Comparison of ENCODE assay signal across 17 cellular contexts in genomic region chr10:51838506-51838905, GRCh38.
"Had no signal": no experiment of that assay in that cellular context is flagged by ENCODE, and none has a peak within 500 bp of the region (broad histone marks: within the 10 kb centered on the region; RNA-seq: fewer than 3 reads in every experiment).

No MANE protein-coding gene starts in this region.

- H3K4me1 ChIP-seq: testis had no signal

- H3K9me3 Mint-ChIP-seq: activated naive CD4-positive, alpha-beta T cell treated with anti-CD3 and anti-CD28 coated beads, Interleukin-2, amount 10 ng/mL, durations not matched to agents 7 days and 5 days had no signal

- H3K4me3 Mint-ChIP-seq: activated CD4-positive, alpha-beta memory T cell treated with anti-CD3 and anti-CD28 coated beads for 36 hours; activated CD8-positive, alpha-beta memory T cell treated with anti-CD3 and anti-CD28 coated beads, Interleukin-2, amount 10 ng/mL, durations not matched to agents 7 days and 5 days; activated naive CD4-positive, alpha-beta T cell treated with anti-CD3 and anti-CD28 coated beads, Interleukin-2, amount 10 ng/mL, durations not matched to agents 7 days and 5 days; nephron progenitor cell; stimulated activated naive B cell treated with anti-CD40 and anti-IgM and Interleukin-4, amounts not matched to agents 10 μg/mL and 1 μg/mL and 100 μg/mL, for 72 hours; T-helper 1 cell treated with Interleukin-12 subunit alpha and Interleukin-12 subunit beta and Interleukin-4 antibody, amounts not matched to agents 30 μg/mL and 1 μg/mL, for 36 hours had no signal

- H3K27me3 ChIP-seq: foreskin keratinocyte, testis, vagina had no signal

- H3K4me3 ChIP-seq: testis, vagina had no signal

- H3K36me3 Mint-ChIP-seq: activated CD4-positive, alpha-beta memory T cell treated with anti-CD3 and anti-CD28 coated beads for 36 hours; activated naive CD4-positive, alpha-beta T cell treated with anti-CD3 and anti-CD28 coated beads, Interleukin-2, amount 10 ng/mL, durations not matched to agents 7 days and 5 days; stimulated activated naive B cell treated with anti-CD40 and anti-IgM and Interleukin-4, amounts not matched to agents 10 μg/mL and 1 μg/mL and 100 μg/mL, for 72 hours had no signal

- H3K36me3 ChIP-seq: vagina had no signal

- ATAC-seq: activated CD8-positive, alpha-beta memory T cell treated with anti-CD3 and anti-CD28 coated beads, Interleukin-2, amount 10 ng/mL, durations not matched to agents 7 days and 5 days; foreskin keratinocyte; left ventricle myocardium superior; stimulated activated naive B cell treated with anti-CD40 and anti-IgM and Interleukin-4, amounts not matched to agents 10 μg/mL and 1 μg/mL and 100 μg/mL, for 72 hours had no signal

- H3K27ac ChIP-seq: foreskin keratinocyte, testis, vagina had no signal

- H3K4me1 Mint-ChIP-seq: activated naive CD4-positive, alpha-beta T cell treated with anti-CD3 and anti-CD28 coated beads, Interleukin-2, amount 10 ng/mL, durations not matched to agents 7 days and 5 days; stimulated activated naive B cell treated with anti-CD40 and anti-IgM and Interleukin-4, amounts not matched to agents 10 μg/mL and 1 μg/mL and 100 μg/mL, for 72 hours had no signal

- H3K9me3 ChIP-seq: testis, vagina had no signal

- DNase-seq: activated CD4-positive, alpha-beta memory T cell treated with anti-CD3 and anti-CD28 coated beads for 36 hours; activated CD4-positive, alpha-beta T cell treated with anti-CD3 and anti-CD28 coated beads for 48 hours; activated CD8-positive, alpha-beta memory T cell treated with anti-CD3 and anti-CD28 coated beads, Interleukin-2, amount 10 ng/mL, durations not matched to agents 7 days and 5 days; activated effector memory CD4-positive, alpha-beta T cell treated with anti-CD3 and anti-CD28 coated beads, Interleukin-2, amount 50 U/mL, for 16 hours; activated naive CD4-positive, alpha-beta T cell treated with anti-CD3 and anti-CD28 coated beads, Interleukin-2, amount 10 ng/mL, durations not matched to agents 7 days and 5 days; activated T-cell treated with anti-CD3 and anti-CD28 coated beads for 4 hours; effector CD4-positive, alpha-beta T cell; foreskin keratinocyte; left ventricle myocardium superior; mammary epithelial cell; nephron progenitor cell; stimulated activated CD4-positive, alpha-beta T cell treated with anti-CD3 and anti-CD28 coated beads, Interleukin-2, amount 100 ng/mL, for 48 hours; stimulated activated CD8-positive, alpha-beta memory T cell treated with anti-CD3 and anti-CD28 coated beads, Interleukin-4, amount 100 ng/mL, for 48 hours; stimulated activated naive B cell treated with anti-CD40 and anti-IgM and Interleukin-4, amounts not matched to agents 10 μg/mL and 1 μg/mL and 100 μg/mL, for 72 hours; testis had no signal

- H3K27ac Mint-ChIP-seq: activated CD4-positive, alpha-beta memory T cell treated with anti-CD3 and anti-CD28 coated beads for 36 hours; activated CD8-positive, alpha-beta memory T cell treated with anti-CD3 and anti-CD28 coated beads, Interleukin-2, amount 10 ng/mL, durations not matched to agents 7 days and 5 days; activated naive CD4-positive, alpha-beta T cell treated with anti-CD3 and anti-CD28 coated beads, Interleukin-2, amount 10 ng/mL, durations not matched to agents 7 days and 5 days; nephron progenitor cell; stimulated activated naive B cell treated with anti-CD40 and anti-IgM and Interleukin-4, amounts not matched to agents 10 μg/mL and 1 μg/mL and 100 μg/mL, for 72 hours; T-helper 1 cell treated with Interleukin-12 subunit alpha and Interleukin-12 subunit beta and Interleukin-4 antibody, amounts not matched to agents 30 μg/mL and 1 μg/mL, for 36 hours had no signal

- H3K27me3 Mint-ChIP-seq: activated CD4-positive, alpha-beta memory T cell treated with anti-CD3 and anti-CD28 coated beads for 36 hours; activated CD8-positive, alpha-beta memory T cell treated with anti-CD3 and anti-CD28 coated beads, Interleukin-2, amount 10 ng/mL, durations not matched to agents 7 days and 5 days; activated naive CD4-positive, alpha-beta T cell treated with anti-CD3 and anti-CD28 coated beads, Interleukin-2, amount 10 ng/mL, durations not matched to agents 7 days and 5 days; stimulated activated naive B cell treated with anti-CD40 and anti-IgM and Interleukin-4, amounts not matched to agents 10 μg/mL and 1 μg/mL and 100 μg/mL, for 72 hours had no signal
